Comparison of ENCODE assay signal across 28 cellular contexts in genomic region chr17:11205656-11206055, GRCh38. TPM values are rescaled to one million over a fixed set of nuclear protein-coding genes. Genes with fewer than 3 reads are reported as not detected.
"Had no signal": no experiment of that assay in that cellular context is flagged by ENCODE, and none has a peak within 500 bp of the region (broad histone marks: within the 10 kb centered on the region; RNA-seq: fewer than 3 reads in every experiment).

No MANE protein-coding gene starts in this region.

- H3K36me3 Mint-ChIP-seq: mesothelial cell of epicardium had no signal

- ATAC-seq: gastrocnemius medialis; heart right ventricle; left colon; left lung; left ventricle myocardium superior; lower lobe of right lung; mucosa of descending colon; naive thymus-derived CD4-positive, alpha-beta T cell had no signal

- H3K27me3 ChIP-seq: esophagus squamous epithelium, gastrocnemius medialis, left lung had no signal

- H3K9me3 ChIP-seq: gastrocnemius medialis, lower lobe of right lung, mucosa of descending colon had no signal

- H3K4me3 Mint-ChIP-seq: mesothelial cell of epicardium; naive thymus-derived CD4-positive, alpha-beta T cell had no signal

- H3K4me1 Mint-ChIP-seq: mesothelial cell of epicardium; naive thymus-derived CD4-positive, alpha-beta T cell had no signal

- H3K27ac ChIP-seq: coronary artery, dorsolateral prefrontal cortex, esophagus squamous epithelium, gastrocnemius medialis, heart right ventricle, left lung, lower lobe of right lung had no signal

- H3K27ac Mint-ChIP-seq: mesothelial cell of epicardium had no signal

- H3K4me1 ChIP-seq: esophagus squamous epithelium, gastrocnemius medialis, heart right ventricle, left lung, lower lobe of right lung had no signal

- H3K4me3 ChIP-seq: coronary artery, dorsolateral prefrontal cortex, esophagus squamous epithelium, gastrocnemius medialis, heart right ventricle, left lung, lower lobe of right lung, mucosa of descending colon had no signal

- H3K36me3 ChIP-seq: esophagus squamous epithelium, gastrocnemius medialis, heart right ventricle, left lung, lower lobe of right lung had no signal

- DNase-seq: dermis blood vessel endothelial cell; dorsolateral prefrontal cortex; effector CD4-positive, alpha-beta T cell; effector memory CD4-positive, alpha-beta T cell; esophagus squamous epithelium; foreskin fibroblast; foreskin melanocyte; gastrocnemius medialis; glutamatergic neuron; head of caudate nucleus; heart right ventricle; hippocampal formation; islet precursor cell; kidney; kidney glomerular epithelial cell; left colon; left lung; left ventricle myocardium superior; lower lobe of right lung; mesenchymal stem cell; mucosa of descending colon; naive thymus-derived CD4-positive, alpha-beta T cell had no signal

RNA-seq across cellular contexts. Expression of gene SHISA6, which starts 35.4 kb away (rescaled TPM):
- total RNA-seq: dermis blood vessel endothelial cell; endothelial cell of umbilical vein; epithelial cell of proximal tubule; glomerular endothelial cell; lung microvascular endothelial cell; mesothelial cell of epicardium; naive thymus-derived CD4-positive, alpha-beta T cell had no signal
- polyA plus RNA-seq: endothelial cell of umbilical vein; naive thymus-derived CD4-positive, alpha-beta T cell had no signal
